2 cellular contexts compared by ENCODE assay signal in genomic region chr3:123774474-123774873, GRCh38.
TF ChIP-seq lines count a peak whose summit lies in the region.

No MANE protein-coding gene starts in this region.

TF ChIP-seq in IMR-90, 13 proteins besides CTCF, POLR2A, EP300 and RAD21:
- TF ChIP-seq MAFK (IDR thresholded peaks at IDR 0.05; ENCODE audit: low read depth, low read length), result no peak
- TF ChIP-seq RCOR1 (IDR thresholded peaks at IDR 0.05; ENCODE audit: insufficient replicate concordance, low read length), result no peak
- no peak for TF ChIP-seq BHLHE40 (IDR thresholded peaks at IDR 0.05; ENCODE audit: low read depth, low read length)
- TF ChIP-seq MXI1 (IDR thresholded peaks at IDR 0.05; ENCODE audit: borderline replicate concordance, low read depth, low read length), result no peak
- TF ChIP-seq USF2 (IDR thresholded peaks at IDR 0.05; ENCODE audit: low read depth, low read length), result no peak
- no peak for TF ChIP-seq NFE2L2 (IDR thresholded peaks at IDR 0.05; ENCODE audit: low read depth, low read length)
- no peak for TF ChIP-seq ELK1 (IDR thresholded peaks at IDR 0.05; ENCODE audit: borderline replicate concordance, low read depth, low read length)
- no peak for TF ChIP-seq CEBPB (IDR thresholded peaks at IDR 0.05; ENCODE audit: low read depth, low read length)
- no peak for TF ChIP-seq RFX5 (IDR thresholded peaks at IDR 0.05; ENCODE audit: low read depth, low read length)
- TF ChIP-seq CHD1 (IDR thresholded peaks at IDR 0.05; ENCODE audit: low read depth, low read length), result no peak
- TF ChIP-seq SMC3 (IDR thresholded peaks at IDR 0.05; ENCODE audit: low read depth, low read length), result no peak
- TF ChIP-seq FOS (IDR thresholded peaks at IDR 0.05; ENCODE audit: low read depth, low read length), result no peak
- TF ChIP-seq MAZ (IDR thresholded peaks at IDR 0.05; ENCODE audit: borderline replicate concordance, low read depth, low read length), result no peak
TF ChIP-seq in IMR-90: peak in this region for 0.

TF ChIP-seq in HepG2, 621 proteins besides CTCF, POLR2A, EP300 and RAD21:
- no peak for TF ChIP-seq NR2C2 (CRISPR knock-in tag; IDR thresholded peaks at IDR 0.05; ENCODE audit: borderline replicate concordance)
- TF ChIP-seq ZNF589 (CRISPR knock-in tag; conservative IDR thresholded peaks at IDR 0.05), result no peak
- no peak for TF ChIP-seq ZNF570 (CRISPR knock-in tag; IDR thresholded peaks at IDR 0.05; ENCODE audit: borderline replicate concordance)
- TF ChIP-seq JUNB (CRISPR knock-in tag; IDR thresholded peaks at IDR 0.05; ENCODE audit: borderline replicate concordance), result no peak
- no peak for TF ChIP-seq ZNF772 (CRISPR knock-in tag; IDR thresholded peaks at IDR 0.05)
- TF ChIP-seq ZNF597 (CRISPR knock-in tag; IDR thresholded peaks at IDR 0.05), result no peak
- TF ChIP-seq ZSCAN29 (CRISPR knock-in tag; conservative IDR thresholded peaks at IDR 0.05), result no peak
- TF ChIP-seq SOX6 (IDR thresholded peaks at IDR 0.05), result no peak
- no peak for TF ChIP-seq SOX6 (CRISPR knock-in tag; IDR thresholded peaks at IDR 0.05)
- no peak for TF ChIP-seq HOXA3 (CRISPR knock-in tag; IDR thresholded peaks at IDR 0.05)
- TF ChIP-seq MED1 (CRISPR knock-in tag; IDR thresholded peaks at IDR 0.05), result no peak
- TF ChIP-seq ZNF503 (CRISPR knock-in tag; IDR thresholded peaks at IDR 0.05), result no peak
- no peak for TF ChIP-seq TFDP2 (CRISPR knock-in tag; IDR thresholded peaks at IDR 0.05)
- no peak for TF ChIP-seq ZNF235 (CRISPR knock-in tag; IDR thresholded peaks at IDR 0.05; ENCODE audit: borderline replicate concordance)
